ENCODE assay signal across 19 cellular contexts in genomic region chr3:175094344-175094743, GRCh38.
DNase-seq lines count a peak whose midpoint lies in the region; ATAC-seq, FAIRE-seq and TF ChIP-seq lines count a peak whose summit lies in the region.
"Had no signal": no experiment of that assay in that cellular context is flagged by ENCODE, and none has a peak within 500 bp of the region (broad histone marks: within the 10 kb centered on the region; RNA-seq: fewer than 3 reads in every experiment).

No MANE protein-coding gene starts in this region.

- H3K4me2 ChIP-seq in keratinocyte (ENCODE audit: control insufficient read depth, extremely low read depth, insufficient read depth, low read depth, low read length) (no peak overlapping the region), neural progenitor cell (no peak overlapping the region)
- H3K4me2 ChIP-seq: BLaER1, GM23338 had no signal

- H3K9me3 Mint-ChIP-seq in HFFc6 (no peaks in the 10 kb centered on the region), neural progenitor cell (no peaks in the 10 kb centered on the region)
- H3K9me3 Mint-ChIP-seq: CD4-positive, alpha-beta T cell; GM23338 had no signal

- H3K27ac ChIP-seq in keratinocyte (ENCODE audit: control insufficient read depth, insufficient read depth, low read length) (no peak overlapping the region), neural progenitor cell (no peak overlapping the region)
- H3K27ac ChIP-seq: BLaER1, C4-2B had no signal

- ATAC-seq in Right ventricle myocardium inferior = no peak
- ATAC-seq: GM23338 had no signal

- H3K4me1 Mint-ChIP-seq in HFFc6 (ENCODE audit: low read depth) (peaks cover 30% of the 10 kb centered on the region), neural progenitor cell (no peaks in the 10 kb centered on the region)
- H3K4me1 Mint-ChIP-seq: B cell; CD8-positive, alpha-beta memory T cell; GM23338 had no signal

- no peaks in the 10 kb centered on the region for H3K27me3 ChIP-seq in bronchial epithelial cell (ENCODE audit: control insufficient read depth, insufficient read depth, low read length)
- H3K27me3 ChIP-seq in keratinocyte (ENCODE audit: control insufficient read depth, extremely low read depth, insufficient read depth, low read length) = no peaks in the 10 kb centered on the region
- H3K27me3 ChIP-seq in neural progenitor cell = no peaks in the 10 kb centered on the region
- H3K27me3 ChIP-seq: BLaER1 had no signal

- H4K20me1 ChIP-seq in keratinocyte (ENCODE audit: control insufficient read depth, extremely low read depth, insufficient read depth, low read length) = no peaks in the 10 kb centered on the region
- no peaks in the 10 kb centered on the region for H4K20me1 ChIP-seq in neural progenitor cell (ENCODE audit: low read depth)
- H4K20me1 ChIP-seq: BLaER1 had no signal

- H3K36me3 ChIP-seq in bronchial epithelial cell (ENCODE audit: control insufficient read depth, insufficient read depth, low read length) (no peaks in the 10 kb centered on the region), keratinocyte (ENCODE audit: control insufficient read depth in 2 of 2, extremely low read depth in 1 of 2, insufficient read depth in 2 of 2, low read length in 2 of 2) (no peaks in the 10 kb centered on the region), neural progenitor cell (no peaks in the 10 kb centered on the region)
- H3K36me3 ChIP-seq: BLaER1, HAP-1 had no signal

- dilution Hi-C loops in keratinocyte (cut with MboI; ENCODE audit: extremely low pct_ligation_motif_present, low sequenced_read_pairs) = no loop called here

- H3K27ac Mint-ChIP-seq in HFFc6 = peak overlapping the region; percentile 60
- H3K27ac Mint-ChIP-seq in neural progenitor cell = no peak overlapping the region
- H3K27ac Mint-ChIP-seq: B cell; CD4-positive, alpha-beta T cell; CD8-positive, alpha-beta memory T cell had no signal

- peak overlapping the region; percentile 46; the same call in 1 of the 2 replicates for H3K4me3 Mint-ChIP-seq in HFFc6
- no peak overlapping the region for H3K4me3 Mint-ChIP-seq in neural progenitor cell
- H3K4me3 Mint-ChIP-seq: B cell; CD4-positive, alpha-beta T cell; CD8-positive, alpha-beta memory T cell; GM23338 had no signal

- H2AFZ ChIP-seq in keratinocyte (ENCODE audit: control insufficient read depth, low read length) (peak overlapping the region; percentile 52), neural progenitor cell (replicated peaks) (no peak overlapping the region)
- H2AFZ ChIP-seq: GM23338 had no signal

- H3K4me1 ChIP-seq in keratinocyte (ENCODE audit: control insufficient read depth, extremely low read depth, insufficient read depth, low read length) = no peaks in the 10 kb centered on the region
- peaks cover 6% of the 10 kb centered on the region for H3K4me1 ChIP-seq in neural progenitor cell
- H3K4me1 ChIP-seq: BLaER1, HAP-1 had no signal

- intact Hi-C loops in Right ventricle myocardium inferior (cut with DNase I) = no loop called here

- H3K9me3 ChIP-seq in keratinocyte (ENCODE audit: control insufficient read depth, low read depth, low read length) (no peaks in the 10 kb centered on the region), neural progenitor cell (ENCODE audit: low read depth) (no peaks in the 10 kb centered on the region)
- H3K9me3 ChIP-seq: BLaER1, HAP-1 had no signal

- TF ChIP-seq CTCF in HFFc6 (IDR thresholded peaks at IDR 0.05) = no peak
- TF ChIP-seq CTCF in bronchial epithelial cell (IDR thresholded peaks at IDR 0.05; ENCODE audit: insufficient read depth, low read length, severe bottlenecking) = no peak
- TF ChIP-seq CTCF in keratinocyte (optimal IDR thresholded peaks at IDR 0.05 in 1 of 3, IDR thresholded peaks at IDR 0.05 in 1 of 3, conservative IDR thresholded peaks at IDR 0.05 in 1 of 3; ENCODE audit: extremely low read depth in 1 of 3, insufficient read depth in 2 of 3, low read length in 3 of 3) = no peak
- no peak for TF ChIP-seq CTCF in neural progenitor cell (IDR thresholded peaks at IDR 0.05)

- H3K9ac ChIP-seq in keratinocyte (ENCODE audit: control insufficient read depth, extremely low read depth, insufficient read depth, low read length) (no peak overlapping the region), neural progenitor cell (no peak overlapping the region)
- H3K9ac ChIP-seq: BLaER1 had no signal

- no peak for DNase-seq in HFFc6
- DNase-seq in bronchial epithelial cell (ENCODE audit: low read depth) = peak; percentile 52
- no peak for DNase-seq in keratinocyte (ENCODE audit: low read depth, low spot score)
- DNase-seq in neural progenitor cell (ENCODE audit: low spot score) = no peak
- DNase-seq in activated CD4-positive, alpha-beta T cell treated with anti-CD3 and anti-CD28 coated beads, Interleukin-2, amount 50 U/mL, for 48 hours = no peak
- no peak for DNase-seq in Right ventricle myocardium inferior (ENCODE audit: missing footprints)
- DNase-seq: CD4-positive, alpha-beta T cell; CD8-positive, alpha-beta memory T cell; DMS53; DMS79 treated with DMSO at 0.1 percent for 48 hours; GF-D8 had no signal

- H3K79me2 ChIP-seq in keratinocyte (ENCODE audit: control insufficient read depth, insufficient read depth, low read length) = no peaks in the 10 kb centered on the region
- H3K79me2 ChIP-seq in neural progenitor cell (ENCODE audit: low read depth) = no peaks in the 10 kb centered on the region

- H3K27me3 Mint-ChIP-seq in HFFc6 (ENCODE audit: insufficient read depth) = no peaks in the 10 kb centered on the region
- H3K27me3 Mint-ChIP-seq in neural progenitor cell (ENCODE audit: insufficient read depth, low read depth) = no peaks in the 10 kb centered on the region
- H3K27me3 Mint-ChIP-seq: B cell; CD4-positive, alpha-beta T cell had no signal

- FAIRE-seq in bronchial epithelial cell (lab: Jason Lieb, UNC) (no peak), keratinocyte (lab: Jason Lieb, UNC) (no peak)
- FAIRE-seq: A204.1, GM12891, GM18507 had no signal

- H3K9me1 ChIP-seq in keratinocyte (ENCODE audit: control insufficient read depth, extremely low read depth, insufficient read depth, low read length) = no peaks in the 10 kb centered on the region

- no peak overlapping the region for H3K4me3 ChIP-seq in bronchial epithelial cell (ENCODE audit: low read depth, low read length)
- H3K4me3 ChIP-seq in keratinocyte (ENCODE audit: control insufficient read depth in 2 of 3, extremely low read depth in 1 of 3, insufficient read depth in 2 of 3, low read depth in 1 of 3, low read length in 3 of 3) = no peak overlapping the region
- no peak overlapping the region for H3K4me3 ChIP-seq in neural progenitor cell
- H3K4me3 ChIP-seq: BLaER1, GM23338, HAP-1 had no signal

- no peaks in the 10 kb centered on the region for H3F3A ChIP-seq in neural progenitor cell (ENCODE audit: low read depth)

- H3K36me3 Mint-ChIP-seq in HFFc6 (ENCODE audit: low read depth) (peaks cover 6% of the 10 kb centered on the region; the same call in 1 of the 2 replicates), neural progenitor cell (no peaks in the 10 kb centered on the region)
- H3K36me3 Mint-ChIP-seq: CD8-positive, alpha-beta memory T cell had no signal
